1 cellular context compared by ENCODE assay signal in the genomic region with DNA sequence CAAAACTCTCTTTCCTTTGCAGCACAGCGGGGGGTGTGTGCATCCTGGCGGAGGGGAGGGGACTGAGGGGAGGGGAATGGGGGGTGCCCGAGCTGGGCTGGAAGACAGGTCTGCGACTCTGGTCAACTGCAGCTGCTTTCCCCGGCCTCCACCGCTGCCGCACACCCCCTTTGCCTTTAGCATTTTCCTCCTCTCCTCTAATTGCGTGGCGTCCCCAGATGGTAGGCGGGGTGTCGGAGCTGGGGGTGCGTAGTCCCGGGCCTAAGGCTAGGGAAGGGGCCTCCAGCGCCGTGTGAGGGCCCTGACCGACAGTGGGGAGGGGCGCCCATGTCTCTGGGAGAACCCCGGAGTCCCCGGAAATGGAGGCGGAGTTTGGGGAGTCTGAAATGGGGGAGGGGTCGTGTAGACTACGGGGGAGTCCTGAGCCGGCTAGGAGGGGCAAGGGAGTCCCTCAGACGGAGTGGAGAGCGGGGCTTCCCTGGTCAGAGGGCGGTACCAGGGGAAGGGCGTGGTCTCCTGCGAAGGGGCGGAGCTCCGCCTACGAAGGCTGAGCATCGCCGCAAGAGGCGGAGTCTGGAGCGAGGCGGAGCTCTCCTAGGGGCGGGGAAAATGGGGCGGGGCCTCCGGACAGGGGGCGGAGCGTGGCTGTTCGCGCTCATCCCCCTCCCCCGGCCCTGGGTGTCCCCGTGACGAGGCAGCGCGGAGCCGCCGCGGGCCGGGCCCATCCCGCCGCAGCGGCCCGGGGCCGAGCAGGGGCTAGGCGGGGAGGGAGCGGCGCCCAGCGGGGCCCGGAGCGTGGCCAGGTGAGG.
A peak's percentile ranks its signal among the peaks of the same experiment; 100 is the strongest.
TF ChIP-seq lines count a peak whose summit lies in the region.

A gene with protein sequence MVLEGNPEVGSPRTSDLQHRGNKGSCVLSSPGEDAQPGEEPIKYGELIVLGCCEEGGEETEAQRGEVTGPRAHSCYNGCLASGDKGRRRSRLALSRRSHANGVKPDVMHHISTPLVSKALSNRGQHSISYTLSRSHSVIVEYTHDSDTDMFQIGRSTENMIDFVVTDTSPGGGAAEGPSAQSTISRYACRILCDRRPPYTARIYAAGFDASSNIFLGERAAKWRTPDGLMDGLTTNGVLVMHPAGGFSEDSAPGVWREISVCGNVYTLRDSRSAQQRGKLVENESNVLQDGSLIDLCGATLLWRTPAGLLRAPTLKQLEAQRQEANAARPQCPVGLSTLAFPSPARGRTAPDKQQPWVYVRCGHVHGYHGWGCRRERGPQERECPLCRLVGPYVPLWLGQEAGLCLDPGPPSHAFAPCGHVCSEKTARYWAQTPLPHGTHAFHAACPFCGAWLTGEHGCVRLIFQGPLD (plus strand): TSS at position 681 of the 809 bp plus-strand sequence. CDS start 1,224 bp downstream, outside the sequence.

TF ChIP-seq in HepG2, 621 proteins besides CTCF, POLR2A, EP300 and RAD21 (continued from another document):
- TF ChIP-seq, protein P1, sequence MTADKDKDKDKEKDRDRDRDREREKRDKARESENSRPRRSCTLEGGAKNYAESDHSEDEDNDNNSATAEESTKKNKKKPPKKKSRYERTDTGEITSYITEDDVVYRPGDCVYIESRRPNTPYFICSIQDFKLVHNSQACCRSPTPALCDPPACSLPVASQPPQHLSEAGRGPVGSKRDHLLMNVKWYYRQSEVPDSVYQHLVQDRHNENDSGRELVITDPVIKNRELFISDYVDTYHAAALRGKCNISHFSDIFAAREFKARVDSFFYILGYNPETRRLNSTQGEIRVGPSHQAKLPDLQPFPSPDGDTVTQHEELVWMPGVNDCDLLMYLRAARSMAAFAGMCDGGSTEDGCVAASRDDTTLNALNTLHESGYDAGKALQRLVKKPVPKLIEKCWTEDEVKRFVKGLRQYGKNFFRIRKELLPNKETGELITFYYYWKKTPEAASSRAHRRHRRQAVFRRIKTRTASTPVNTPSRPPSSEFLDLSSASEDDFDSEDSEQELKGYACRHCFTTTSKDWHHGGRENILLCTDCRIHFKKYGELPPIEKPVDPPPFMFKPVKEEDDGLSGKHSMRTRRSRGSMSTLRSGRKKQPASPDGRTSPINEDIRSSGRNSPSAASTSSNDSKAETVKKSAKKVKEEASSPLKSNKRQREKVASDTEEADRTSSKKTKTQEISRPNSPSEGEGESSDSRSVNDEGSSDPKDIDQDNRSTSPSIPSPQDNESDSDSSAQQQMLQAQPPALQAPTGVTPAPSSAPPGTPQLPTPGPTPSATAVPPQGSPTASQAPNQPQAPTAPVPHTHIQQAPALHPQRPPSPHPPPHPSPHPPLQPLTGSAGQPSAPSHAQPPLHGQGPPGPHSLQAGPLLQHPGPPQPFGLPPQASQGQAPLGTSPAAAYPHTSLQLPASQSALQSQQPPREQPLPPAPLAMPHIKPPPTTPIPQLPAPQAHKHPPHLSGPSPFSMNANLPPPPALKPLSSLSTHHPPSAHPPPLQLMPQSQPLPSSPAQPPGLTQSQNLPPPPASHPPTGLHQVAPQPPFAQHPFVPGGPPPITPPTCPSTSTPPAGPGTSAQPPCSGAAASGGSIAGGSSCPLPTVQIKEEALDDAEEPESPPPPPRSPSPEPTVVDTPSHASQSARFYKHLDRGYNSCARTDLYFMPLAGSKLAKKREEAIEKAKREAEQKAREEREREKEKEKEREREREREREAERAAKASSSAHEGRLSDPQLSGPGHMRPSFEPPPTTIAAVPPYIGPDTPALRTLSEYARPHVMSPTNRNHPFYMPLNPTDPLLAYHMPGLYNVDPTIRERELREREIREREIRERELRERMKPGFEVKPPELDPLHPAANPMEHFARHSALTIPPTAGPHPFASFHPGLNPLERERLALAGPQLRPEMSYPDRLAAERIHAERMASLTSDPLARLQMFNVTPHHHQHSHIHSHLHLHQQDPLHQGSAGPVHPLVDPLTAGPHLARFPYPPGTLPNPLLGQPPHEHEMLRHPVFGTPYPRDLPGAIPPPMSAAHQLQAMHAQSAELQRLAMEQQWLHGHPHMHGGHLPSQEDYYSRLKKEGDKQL (CRISPR knock-in tag; IDR thresholded peaks at IDR 0.05; ENCODE audit: low read depth) = no peak
- TF ChIP-seq, protein P2, sequence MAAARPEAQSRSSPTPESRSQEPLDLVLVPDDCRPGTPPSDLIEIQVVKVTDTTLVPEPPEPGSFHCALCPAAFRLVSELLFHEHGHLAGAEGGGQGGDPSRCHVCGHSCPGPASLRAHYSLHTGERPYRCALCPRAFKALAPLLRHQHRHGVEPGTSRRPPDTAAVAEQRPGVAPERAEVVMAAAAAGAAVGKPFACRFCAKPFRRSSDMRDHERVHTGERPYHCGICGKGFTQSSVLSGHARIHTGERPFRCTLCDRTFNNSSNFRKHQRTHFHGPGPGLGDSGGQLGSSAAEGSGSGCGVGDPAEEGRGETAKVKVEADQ (CRISPR knock-in tag; IDR thresholded peaks at IDR 0.05; ENCODE audit: borderline replicate concordance) = no peak
- TF ChIP-seq, protein P3, sequence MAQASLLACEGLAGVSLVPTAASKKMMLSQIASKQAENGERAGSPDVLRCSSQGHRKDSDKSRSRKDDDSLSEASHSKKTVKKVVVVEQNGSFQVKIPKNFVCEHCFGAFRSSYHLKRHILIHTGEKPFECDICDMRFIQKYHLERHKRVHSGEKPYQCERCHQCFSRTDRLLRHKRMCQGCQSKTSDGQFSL (CRISPR knock-in tag; IDR thresholded peaks at IDR 0.05) = no peak
- no peak for TF ChIP-seq ZNF782 (CRISPR knock-in tag; IDR thresholded peaks at IDR 0.05; ENCODE audit: borderline replicate concordance)
- no peak for TF ChIP-seq HNF4A (CRISPR knock-in tag; IDR thresholded peaks at IDR 0.05)
- TF ChIP-seq, protein P4, sequence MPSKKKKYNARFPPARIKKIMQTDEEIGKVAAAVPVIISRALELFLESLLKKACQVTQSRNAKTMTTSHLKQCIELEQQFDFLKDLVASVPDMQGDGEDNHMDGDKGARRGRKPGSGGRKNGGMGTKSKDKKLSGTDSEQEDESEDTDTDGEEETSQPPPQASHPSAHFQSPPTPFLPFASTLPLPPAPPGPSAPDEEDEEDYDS (CRISPR knock-in tag; IDR thresholded peaks at IDR 0.05) = peak; percentile 44; the same call in 1 of the 2 replicates
- no peak for TF ChIP-seq ZNF761 (CRISPR knock-in tag; conservative IDR thresholded peaks at IDR 0.05)
- no peak for TF ChIP-seq AHR (CRISPR knock-in tag; IDR thresholded peaks at IDR 0.05)
- TF ChIP-seq ZIK1 (CRISPR knock-in tag; IDR thresholded peaks at IDR 0.05; ENCODE audit: borderline replicate concordance, low read depth) = no peak
- TF ChIP-seq SALL1 (CRISPR knock-in tag; IDR thresholded peaks at IDR 0.05) = peak; percentile 40; the same call in 1 of the 2 replicates
- TF ChIP-seq, protein P5, sequence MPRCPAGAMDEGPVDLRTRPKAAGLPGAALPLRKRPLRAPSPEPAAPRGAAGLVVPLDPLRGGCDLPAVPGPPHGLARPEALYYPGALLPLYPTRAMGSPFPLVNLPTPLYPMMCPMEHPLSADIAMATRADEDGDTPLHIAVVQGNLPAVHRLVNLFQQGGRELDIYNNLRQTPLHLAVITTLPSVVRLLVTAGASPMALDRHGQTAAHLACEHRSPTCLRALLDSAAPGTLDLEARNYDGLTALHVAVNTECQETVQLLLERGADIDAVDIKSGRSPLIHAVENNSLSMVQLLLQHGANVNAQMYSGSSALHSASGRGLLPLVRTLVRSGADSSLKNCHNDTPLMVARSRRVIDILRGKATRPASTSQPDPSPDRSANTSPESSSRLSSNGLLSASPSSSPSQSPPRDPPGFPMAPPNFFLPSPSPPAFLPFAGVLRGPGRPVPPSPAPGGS (CRISPR knock-in tag; IDR thresholded peaks at IDR 0.05) = peak; percentile 38; the same call in 1 of the 2 replicates
- peak; percentile 7; the same call in 1 of the 2 replicates for TF ChIP-seq BCL6 (CRISPR knock-in tag; IDR thresholded peaks at IDR 0.05)
- peak; percentile 25; the same call in 1 of the 2 replicates for TF ChIP-seq MIER3 (CRISPR knock-in tag; IDR thresholded peaks at IDR 0.05; ENCODE audit: borderline replicate concordance)
- no peak for TF ChIP-seq ZNF331 (CRISPR knock-in tag; IDR thresholded peaks at IDR 0.05)
- TF ChIP-seq SAP130 (CRISPR knock-in tag; IDR thresholded peaks at IDR 0.05; ENCODE audit: low read depth) = peak; percentile 57
- TF ChIP-seq ELF1 (CRISPR knock-in tag; IDR thresholded peaks at IDR 0.05) = no peak
- TF ChIP-seq HDAC1 (CRISPR knock-in tag; IDR thresholded peaks at IDR 0.05) = peak; percentile 44; the same call in 1 of the 2 replicates
- no peak for TF ChIP-seq KLF11 (CRISPR knock-in tag; IDR thresholded peaks at IDR 0.05)
- TF ChIP-seq HNRNPLL (IDR thresholded peaks at IDR 0.05; ENCODE audit: low read depth, low read length, poor library complexity, severe bottlenecking) = peak; percentile 91
- 0 out of 2 replicates have a peak, but pooled peaks have one; percentile 42 for TF ChIP-seq ZNF674 (CRISPR knock-in tag; IDR thresholded peaks at IDR 0.05; ENCODE audit: low read depth)
- TF ChIP-seq ZMYM4 (CRISPR knock-in tag; IDR thresholded peaks at IDR 0.05) = no peak
